Comparison of ENCODE assay signal across 8 cellular contexts in genomic region chr17:69327060-69327831, GRCh38. TPM values are rescaled to one million over a fixed set of nuclear protein-coding genes. Genes with fewer than 3 reads are reported as not detected.
DNase-seq lines count a peak whose midpoint lies in the region; ATAC-seq and TF ChIP-seq lines count a peak whose summit lies in the region.

Gene ABCA5, minus strand, starts transcription at chr17:69327133. Its CDS starts 12,718 bp downstream, at chr17:69314415.

- H3K9me3 ChIP-seq in HUES48 (ENCODE audit: control insufficient read depth, insufficient read depth, low read length), result no peaks in the 10 kb centered on the region
- H3K9me3 ChIP-seq in OCI-LY1 (ENCODE audit: low read length), result no peaks in the 10 kb centered on the region
- H3K9me3 ChIP-seq in mucosa of descending colon, result no peaks in the 10 kb centered on the region

- H3K4me3 ChIP-seq in HUES48 (ENCODE audit: low read depth, low read length), result peak within 1 kb of the TSS; percentile 94
- peak within 1 kb of the TSS; percentile 68 for H3K4me3 ChIP-seq in OCI-LY1 (ENCODE audit: low read depth, low read length, poor library complexity, severe bottlenecking)
- peak within 1 kb of the TSS; percentile 61 for H3K4me3 ChIP-seq in mucosa of descending colon

- in situ Hi-C loops in Caki2 (cut with HindIII; ENCODE audit: low pct_unique_long_range_greater_than_20kb, low sequenced_read_pairs), result no loop called here

- H3K4me1 ChIP-seq in HUES48 (ENCODE audit: control insufficient read depth, insufficient read depth, low read length) (peaks cover 22% of the 10 kb centered on the region), OCI-LY1 (ENCODE audit: insufficient read depth, low read length, severe bottlenecking) (peaks cover 18% of the 10 kb centered on the region), mucosa of descending colon (ENCODE audit: low read depth) (peaks cover 6% of the 10 kb centered on the region)

- H3K9me2 ChIP-seq in OCI-LY1 (ENCODE audit: low read depth, low read length), result no peaks in the 10 kb centered on the region

- intact Hi-C loops in mucosa of descending colon (cut with DNase I, micrococcal nuclease), result loop anchor here in 1 of 2 donors (5.0 kb wide), 1 partner anchor 90 kb away; no protein-coding TSS in a partner anchor

- H2AFZ ChIP-seq in OCI-LY1 (ENCODE audit: low read length), result peak within 1 kb of the TSS; percentile 24; the same call in 1 of the 2 replicates

- H3F3A ChIP-seq in OCI-LY1 (ENCODE audit: insufficient read depth, low read length), result no peaks in the 10 kb centered on the region

- peak within 1 kb of the TSS; percentile 70 for H3K4me2 ChIP-seq in OCI-LY1 (ENCODE audit: low read length)

- H3K27ac ChIP-seq in HUES48 (ENCODE audit: low read depth, low read length) (no peak within 1 kb of the TSS), OCI-LY1 (ENCODE audit: low read depth, low read length, poor library complexity, severe bottlenecking) (no peak within 1 kb of the TSS), epithelial cell of prostate (peak within 1 kb of the TSS; percentile 68)

- no peaks in the 10 kb centered on the region for H4K20me1 ChIP-seq in OCI-LY1 (ENCODE audit: insufficient read depth, low read length)

- no peaks in the 10 kb centered on the region for H3K79me2 ChIP-seq in OCI-LY1 (ENCODE audit: insufficient read depth, low read length)

- H3K36me3 ChIP-seq in HUES48 (ENCODE audit: control insufficient read depth, insufficient read depth, low read length), result no peaks in the 10 kb centered on the region
- H3K36me3 ChIP-seq in OCI-LY1 (ENCODE audit: insufficient read depth, low read length), result no peaks in the 10 kb centered on the region
- no peaks in the 10 kb centered on the region for H3K36me3 ChIP-seq in mucosa of descending colon (ENCODE audit: low read depth)

- ATAC-seq in GM21423 (IDR thresholded peaks at IDR 0.05; ENCODE audit: unreplicated experiment), result peak; percentile 96
- ATAC-seq in mucosa of descending colon, result peak; percentile 98

- no peak for TF ChIP-seq CTCF in OCI-LY1 (IDR thresholded peaks at IDR 0.05; ENCODE audit: low read length)
- no peak for TF ChIP-seq CTCF in mucosa of descending colon (IDR thresholded peaks at IDR 0.05)

- peak within 1 kb of the TSS; percentile 57 for H3K9ac ChIP-seq in HUES48 (ENCODE audit: low read depth, low read length)
- peak within 1 kb of the TSS; percentile 81 for H3K9ac ChIP-seq in OCI-LY1 (ENCODE audit: low read length)

- H3K27me3 ChIP-seq in HUES48 (ENCODE audit: control insufficient read depth, insufficient read depth, low read length), result peaks cover 18% of the 10 kb centered on the region
- no peaks in the 10 kb centered on the region for H3K27me3 ChIP-seq in OCI-LY1 (ENCODE audit: insufficient read depth, low read length)

- DNase-seq in Caki2 (ENCODE audit: low read depth), result peak; percentile 96
- DNase-seq in activated T-cell treated with anti-CD3 and anti-CD28 coated beads for 48 hours (ENCODE audit: low read depth), result peak; percentile 87
- peak; percentile 89 for DNase-seq in epithelial cell of prostate (ENCODE audit: low read depth, low spot score)
- DNase-seq in mucosa of descending colon, result peak; percentile 91 to 95 (median 93)
- DNase-seq in stimulated activated CD8-positive, alpha-beta memory T cell treated with anti-CD3 and anti-CD28 coated beads, Interleukin-4, amount 100 ng/mL, for 1 hour (ENCODE audit: low read depth in 2 of 2, low spot score in 1 of 2), result peak; percentile 63 to 67

RNA-seq across cellular contexts. Expression of gene ABCA5, which starts in this region (rescaled TPM):
- 2.5 and 3.9 TPM in 2 replicates for total RNA-seq in Caki2 (2014; rRNA removed; shearing (Covaris generic); ENCODE audit: low replicate concordance)
- 100 to 1,000 TPM in 1 of 3 donors, 10 to 100 TPM in 2; 46.2 to 100 (median 52.7) TPM for total RNA-seq in mucosa of descending colon
